ENCODE assay signal across 16 cellular contexts in the genomic region with DNA sequence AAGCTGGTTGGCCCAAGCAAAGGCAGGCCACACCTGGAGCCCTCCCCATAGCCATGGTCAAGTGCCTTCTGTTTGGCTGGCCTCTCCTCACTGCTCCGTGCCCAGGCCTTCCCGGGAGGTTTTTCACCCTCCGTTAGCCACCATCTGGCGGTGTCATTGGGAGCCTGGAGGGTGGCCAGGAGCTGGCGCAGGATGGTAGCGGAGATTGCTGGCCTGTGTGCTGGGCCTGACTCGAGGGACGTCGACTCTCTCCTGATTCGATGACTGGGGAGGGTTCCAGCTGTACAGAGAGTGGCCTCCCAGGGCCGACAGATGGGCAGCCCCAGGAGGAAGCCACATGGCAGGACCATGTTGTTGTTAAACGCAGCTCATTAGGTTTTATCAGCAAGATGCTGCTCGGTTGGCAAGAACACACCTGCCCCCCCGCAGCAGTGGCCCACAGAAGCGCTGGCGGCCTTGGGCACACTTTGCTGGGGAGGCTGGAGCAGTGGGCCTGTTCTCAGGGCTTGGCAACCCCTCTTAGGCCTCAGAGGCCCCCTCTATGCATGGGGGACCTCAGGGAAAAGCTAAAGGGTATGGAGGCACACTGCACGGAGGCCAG.
DNase-seq lines count a peak whose midpoint lies in the region; TF ChIP-seq lines count a peak whose summit lies in the region.
"Had no signal": no experiment of that assay in that cellular context is flagged by ENCODE, and none has a peak within 500 bp of the region (broad histone marks: within the 10 kb centered on the region; RNA-seq: fewer than 3 reads in every experiment).

No MANE protein-coding gene starts in this region.

- intact Hi-C loops in head of caudate nucleus (cut with DNase I), result no loop called here
- intact Hi-C loops in Calu3 (cut with micrococcal nuclease; ENCODE audit: unreplicated experiment), result no loop called here

- H3K4me1 Mint-ChIP-seq in chondrocyte (ENCODE audit: low read depth) (peaks cover 5% of the 10 kb centered on the region), Calu3 (ENCODE audit: low read depth, unreplicated experiment) (no peaks in the 10 kb centered on the region)
- H3K4me1 Mint-ChIP-seq: neural crest cell had no signal

- CTCF ChIA-PET in Calu3 (lab: Charles Lee), result no interaction called here

- DNase-seq in NCI-H1417 (lab: John Stamatoyannopoulos, UW) (peak in 2 of 3 experiments; percentile 11 to 64), NCI-H1417 treated with DMSO at 0.1 percent for 48 hours (lab: John Stamatoyannopoulos, UW) (no peak), NCI-H524 treated with DMSO at 0.1 percent for 48 hours (lab: John Stamatoyannopoulos, UW) (peak; percentile 72), head of caudate nucleus (peak in 28 of 42 donors; percentile 4 to 66 (median 32)), substantia nigra (lab: John Stamatoyannopoulos, UW) (peak in 34 of 49 donors; percentile 5 to 82 (median 31)), chondrocyte (ENCODE audit: low spot score) (no peak), Calu3 (no peak)
- no peak for DNase-seq in stimulated activated CD8-positive, alpha-beta memory T cell treated with anti-CD3 and anti-CD28 coated beads, Interleukin-4, amount 100 ng/mL, for 48 hours
- DNase-seq: activated CD8-positive, alpha-beta T cell treated with anti-CD3 and anti-CD28 coated beads, Interleukin-2, amount 10 ng/mL, durations not matched to agents 7 days and 5 days; activated effector memory CD4-positive, alpha-beta T cell treated with anti-CD3 and anti-CD28 coated beads, Interleukin-2, amount 50 U/mL, for 16 hours; HFFc6; SJCRH30 had no signal

- BruUV-seq in Calu3 (replicated peaks; lab: Mats Ljungman, UMichigan), result no TSS peak

- TF ChIP-seq CTCF in chondrocyte (IDR thresholded peaks at IDR 0.05), result no peak
- TF ChIP-seq CTCF in Calu3 (IDR thresholded peaks at IDR 0.05; ENCODE audit: unreplicated experiment), result no peak

- no peak overlapping the region for H3K27ac Mint-ChIP-seq in chondrocyte (ENCODE audit: unreplicated experiment)
- no peak overlapping the region for H3K27ac Mint-ChIP-seq in Calu3 (ENCODE audit: unreplicated experiment)
- H3K27ac Mint-ChIP-seq: activated CD8-positive, alpha-beta T cell treated with anti-CD3 and anti-CD28 coated beads, Interleukin-2, amount 10 ng/mL, durations not matched to agents 7 days and 5 days; HFFc6 had no signal

- H3K27me3 Mint-ChIP-seq in chondrocyte (ENCODE audit: low read depth), result peaks cover 9% of the 10 kb centered on the region
- H3K27me3 Mint-ChIP-seq in Calu3 (ENCODE audit: unreplicated experiment), result peaks cover 27% of the 10 kb centered on the region

- H3K4me3 Mint-ChIP-seq in chondrocyte (ENCODE audit: unreplicated experiment) (no peak overlapping the region), Calu3 (ENCODE audit: low read depth, unreplicated experiment) (no peak overlapping the region)
- H3K4me3 Mint-ChIP-seq: activated CD8-positive, alpha-beta T cell treated with anti-CD3 and anti-CD28 coated beads, Interleukin-2, amount 10 ng/mL, durations not matched to agents 7 days and 5 days; brain; HFFc6; neural crest cell had no signal

- no peak overlapping the region for H3K27ac ChIP-seq in substantia nigra (ENCODE audit: low read depth, low read length, poor library complexity, severe bottlenecking)
- H3K27ac ChIP-seq: 22Rv1, SJCRH30, skin epidermis had no signal

- no peaks in the 10 kb centered on the region for H3K36me3 Mint-ChIP-seq in chondrocyte (ENCODE audit: low read depth)
- no peaks in the 10 kb centered on the region for H3K36me3 Mint-ChIP-seq in Calu3 (ENCODE audit: insufficient read depth, unreplicated experiment)
- H3K36me3 Mint-ChIP-seq: brain had no signal

- no peaks in the 10 kb centered on the region for H3K9me3 Mint-ChIP-seq in chondrocyte (ENCODE audit: low read depth)
- no peaks in the 10 kb centered on the region for H3K9me3 Mint-ChIP-seq in Calu3 (ENCODE audit: low read depth, unreplicated experiment)
- H3K9me3 Mint-ChIP-seq: HFFc6, neural crest cell had no signal

Comparison
In these comparisons a context has a peak if more than half of its experiments do, and no peak if none do; other contexts are left out.
1. DNase-seq: peak in NCI-H1417 (2 of 3), NCI-H524 treated with DMSO at 0.1 percent for 48 hours (single experiment), head of caudate nucleus (28 of 42) and substantia nigra (34 of 49); none in NCI-H1417 treated with DMSO at 0.1 percent for 48 hours (single experiment), chondrocyte (single experiment), Calu3 (single experiment) and stimulated activated CD8-positive, alpha-beta memory T cell treated with anti-CD3 and anti-CD28 coated beads, Interleukin-4, amount 100 ng/mL, for 48 hours (single experiment).